32 cellular contexts compared by ENCODE assay signal in genomic region chr10:93064874-93065660, GRCh38. TPM values are rescaled to one million over a fixed set of nuclear protein-coding genes. Genes with fewer than 3 reads are reported as not detected.
DNase-seq lines count a peak whose midpoint lies in the region; ATAC-seq and TF ChIP-seq lines count a peak whose summit lies in the region.
"Had no signal": no experiment of that assay in that cellular context is flagged by ENCODE, and none has a peak within 500 bp of the region (broad histone marks: within the 10 kb centered on the region; RNA-seq: fewer than 3 reads in every experiment).

No MANE protein-coding gene starts in this region.

- H3K9me3 Mint-ChIP-seq in natural killer cell (no peaks in the 10 kb centered on the region), mesothelial cell of epicardium (no peaks in the 10 kb centered on the region)
- no peaks in the 10 kb centered on the region for H3K9me3 Mint-ChIP-seq in natural killer cell treated with Interleukin-12 subunit alpha and Interleukin-12 subunit beta and Interleukin-15 and Interleukin-18, amount 100 ng/mL, for 72 hours
- H3K9me3 Mint-ChIP-seq: activated T-cell treated with anti-CD3 and anti-CD28 coated beads, Interleukin-2, amount 50 U/mL, for 24 hours had no signal

- in situ Hi-C loops in mammary epithelial cell (cut with MboI; ENCODE audit: low sequenced_read_pairs in 2 of 2): no loop called here

- peaks cover 5% of the 10 kb centered on the region for H4K20me1 ChIP-seq in mammary epithelial cell (ENCODE audit: insufficient read depth, low read length)

- no TSS peak for BruUV-seq in mammary epithelial cell (replicated peaks; lab: Mats Ljungman, UMichigan)

- WGBS in ectodermal cell, 2 experiments: 55 to 56% methylated on average over 11 to 12 of the region's 12 CpGs
- 89% methylated on average over 12 of the region's 12 CpGs for WGBS in mammary epithelial cell (ENCODE audit: low coverage, missing lambda C conversion rate)

- dilution Hi-C loops in mammary epithelial cell (cut with HindIII; ENCODE audit: low sequenced_read_pairs): loop anchor here (10.0 kb wide), 1 partner anchor 220 kb away; no protein-coding TSS in a partner anchor

- H3K9me3 ChIP-seq in ectodermal cell (ENCODE audit: control insufficient read depth, low read length): no peaks in the 10 kb centered on the region
- H3K9me3 ChIP-seq in mammary epithelial cell (replicated peaks; ENCODE audit: insufficient read depth, low read length): no peaks in the 10 kb centered on the region
- H3K9me3 ChIP-seq: adrenal gland, breast epithelium, colonic mucosa, left lung, prostate gland, suprapubic skin had no signal

- H2AFZ ChIP-seq in mammary epithelial cell (ENCODE audit: low read depth, low read length): no peak overlapping the region

- H3K4me1 ChIP-seq in ectodermal cell (ENCODE audit: control insufficient read depth, insufficient read depth, low read length) (peaks cover 6% of the 10 kb centered on the region), mammary epithelial cell (ENCODE audit: insufficient read depth, low read length) (peaks cover 23% of the 10 kb centered on the region), foreskin keratinocyte (no peaks in the 10 kb centered on the region)
- H3K4me1 ChIP-seq: BLaER1, prostate gland had no signal

- no peak overlapping the region for H3K4me2 ChIP-seq in mammary epithelial cell (ENCODE audit: insufficient read depth, low read depth, low read length)
- H3K4me2 ChIP-seq: BLaER1 had no signal

- ATAC-seq in natural killer cell (no peak), GM21717 (IDR thresholded peaks at IDR 0.05; ENCODE audit: unreplicated experiment) (no peak), foreskin keratinocyte (no peak)
- ATAC-seq in natural killer cell treated with Interleukin-12 subunit alpha and Interleukin-12 subunit beta and Interleukin-15 and Interleukin-18, amount 100 ng/mL, for 72 hours: no peak
- ATAC-seq: left lung had no signal

- TF ChIP-seq CTCF in natural killer cell (IDR thresholded peaks at IDR 0.05): no peak
- no peak for TF ChIP-seq CTCF in mesothelial cell of epicardium (IDR thresholded peaks at IDR 0.05; ENCODE audit: unreplicated experiment)
- TF ChIP-seq CTCF in mammary epithelial cell (conservative IDR thresholded peaks at IDR 0.05 in 1 of 2, IDR thresholded peaks at IDR 0.05 in 1 of 2; ENCODE audit: extremely low read depth in 1 of 2, insufficient read depth in 1 of 2, low read depth in 1 of 2, low read length in 2 of 2): no peak
- TF ChIP-seq CTCF in foreskin keratinocyte (conservative IDR thresholded peaks at IDR 0.05): no peak

- no peaks in the 10 kb centered on the region for H3K36me3 Mint-ChIP-seq in natural killer cell
- H3K36me3 Mint-ChIP-seq in natural killer cell treated with Interleukin-12 subunit alpha and Interleukin-12 subunit beta and Interleukin-15 and Interleukin-18, amount 100 ng/mL, for 72 hours: no peaks in the 10 kb centered on the region
- peaks cover 3% of the 10 kb centered on the region for H3K36me3 Mint-ChIP-seq in mesothelial cell of epicardium

- no peak overlapping the region for H3K27ac ChIP-seq in ectodermal cell (ENCODE audit: insufficient read depth, low read depth, low read length, poor library complexity, severe bottlenecking)
- no peak overlapping the region for H3K27ac ChIP-seq in mammary epithelial cell (ENCODE audit: insufficient read depth, low read depth, low read length)
- H3K27ac ChIP-seq in foreskin keratinocyte: no peak overlapping the region
- H3K27ac ChIP-seq: adrenal gland, BLaER1, breast epithelium, colonic mucosa, left lung, prostate gland, skin epidermis, suprapubic skin had no signal

- H3K4me3 Mint-ChIP-seq in natural killer cell: peak overlapping the region; percentile 14
- no peak overlapping the region for H3K4me3 Mint-ChIP-seq in natural killer cell treated with Interleukin-12 subunit alpha and Interleukin-12 subunit beta and Interleukin-15 and Interleukin-18, amount 100 ng/mL, for 72 hours
- peak overlapping the region; percentile 67 for H3K4me3 Mint-ChIP-seq in mesothelial cell of epicardium
- H3K4me3 Mint-ChIP-seq: activated T-cell treated with anti-CD3 and anti-CD28 coated beads, Interleukin-2, amount 50 U/mL, for 24 hours had no signal

- H3K9ac ChIP-seq in mammary epithelial cell (ENCODE audit: insufficient read depth, low read length): no peak overlapping the region
- H3K9ac ChIP-seq: BLaER1 had no signal

- no peaks in the 10 kb centered on the region for H3K79me2 ChIP-seq in mammary epithelial cell (ENCODE audit: insufficient read depth, low read length)

- H3K27me3 Mint-ChIP-seq in natural killer cell (ENCODE audit: low read depth in 2 of 2) (peaks cover 39 to 61% of the 10 kb centered on the region in 2 donors), mesothelial cell of epicardium (ENCODE audit: low read depth) (peaks cover 85% of the 10 kb centered on the region)
- peaks cover 52 to 57% of the 10 kb centered on the region in 2 donors for H3K27me3 Mint-ChIP-seq in natural killer cell treated with Interleukin-12 subunit alpha and Interleukin-12 subunit beta and Interleukin-15 and Interleukin-18, amount 100 ng/mL, for 72 hours

- CTCF ChIA-PET in mammary epithelial cell (lab: Charles Lee; ENCODE audit: low non-redundant PET): no interaction called here

- no peak for DNase-seq in natural killer cell
- DNase-seq in natural killer cell treated with Interleukin-12 subunit alpha and Interleukin-12 subunit beta and Interleukin-15 and Interleukin-18, amount 100 ng/mL, for 72 hours (ENCODE audit: low spot score): no peak
- DNase-seq in mesothelial cell of epicardium (ENCODE audit: low spot score in 2 of 2, unreplicated experiment in 2 of 2): no peak
- DNase-seq in NCI-H1436 (lab: John Stamatoyannopoulos, UW): no peak
- no peak for DNase-seq in mammary epithelial cell
- DNase-seq in foreskin keratinocyte: no peak
- DNase-seq: ACHN; activated CD4-positive, alpha-beta T cell treated with anti-CD3 and anti-CD28 coated beads for 48 hours; activated T-cell treated with anti-CD3 and anti-CD28 coated beads, Interleukin-2, amount 50 U/mL, for 24 hours; adrenal gland; colonic mucosa; COR-L47; DMS79 treated with DMSO at 0.1 percent for 48 hours; HCEC 1CT; immature natural killer cell; midbrain; NCI-H187; stimulated activated CD4-positive, alpha-beta T cell treated with anti-CD3 and anti-CD28 coated beads, Interleukin-1b, Interleukin-23, amount 100 ng/mL, for 48 hours had no signal

- intact Hi-C loops in natural killer cell (cut with micrococcal nuclease) (no loop called here), mammary epithelial cell (cut with micrococcal nuclease) (no loop called here)

- H3K27me3 ChIP-seq in ectodermal cell (ENCODE audit: control insufficient read depth, insufficient read depth, low read length, poor library complexity, severe bottlenecking) (peaks cover 100% of the 10 kb centered on the region), mammary epithelial cell (ENCODE audit: insufficient read depth, low read length) (peaks cover 52% of the 10 kb centered on the region), foreskin keratinocyte (peaks cover 100% of the 10 kb centered on the region)

- H3K36me3 ChIP-seq in ectodermal cell (ENCODE audit: control insufficient read depth, insufficient read depth, low read length) (no peaks in the 10 kb centered on the region), mammary epithelial cell (ENCODE audit: insufficient read depth, low read length) (no peaks in the 10 kb centered on the region)
- H3K36me3 ChIP-seq: adrenal gland, breast epithelium, colonic mucosa, prostate gland, suprapubic skin had no signal

- H3K4me1 Mint-ChIP-seq in natural killer cell: peaks cover 13 to 14% of the 10 kb centered on the region in 2 donors
- peaks cover 9 to 13% of the 10 kb centered on the region in 2 donors for H3K4me1 Mint-ChIP-seq in natural killer cell treated with Interleukin-12 subunit alpha and Interleukin-12 subunit beta and Interleukin-15 and Interleukin-18, amount 100 ng/mL, for 72 hours (ENCODE audit: low read depth in 2 of 2)
- H3K4me1 Mint-ChIP-seq in mesothelial cell of epicardium: peaks cover 23% of the 10 kb centered on the region

- H3K4me3 ChIP-seq in ectodermal cell (ENCODE audit: insufficient read depth, low read depth, low read length): peak overlapping the region; percentile 31
- H3K4me3 ChIP-seq in mammary epithelial cell (replicated peaks in 1 of 3; ENCODE audit: insufficient read depth in 1 of 3, low read depth in 2 of 3, low read length in 3 of 3): no peak overlapping the region
- H3K4me3 ChIP-seq: adrenal gland, BLaER1, colonic mucosa, left lung, skin epidermis had no signal

- H3K27ac Mint-ChIP-seq in natural killer cell (no peak overlapping the region), mesothelial cell of epicardium (no peak overlapping the region)
- no peak overlapping the region for H3K27ac Mint-ChIP-seq in natural killer cell treated with Interleukin-12 subunit alpha and Interleukin-12 subunit beta and Interleukin-15 and Interleukin-18, amount 100 ng/mL, for 72 hours
- H3K27ac Mint-ChIP-seq: activated T-cell treated with anti-CD3 and anti-CD28 coated beads, Interleukin-2, amount 50 U/mL, for 24 hours; immature natural killer cell had no signal

RNA-seq across cellular contexts. Expression of gene CYP26C1, which starts 4.5 kb away (rescaled TPM):
- total RNA-seq in natural killer cell (under 1 TPM in 1 of 3 donors, not detected in 2; 0.09 TPM), mesothelial cell of epicardium (0.38 to 0.60 TPM (median 0.44 TPM) in 3 replicates), mammary epithelial cell (not detected), foreskin keratinocyte (not detected in 2 replicates)
- total RNA-seq in natural killer cell treated with Interleukin-12 subunit alpha and Interleukin-12 subunit beta and Interleukin-15 and Interleukin-18, amount 100 ng/mL, for 72 hours: under 1 TPM in 1 of 2 donors, not detected in 1; 0.07 TPM
- polyA plus RNA-seq in ectodermal cell (2013, experiment 1 of 4): 76.8 TPM
- polyA plus RNA-seq in ectodermal cell (2013, experiment 2 of 4): 47.8 TPM
- 56.7 TPM for polyA plus RNA-seq in ectodermal cell (2013, experiment 3 of 4)
- polyA plus RNA-seq in ectodermal cell (2013, experiment 4 of 4): 56.4 TPM
- polyA plus RNA-seq in mammary epithelial cell (0.02 TPM), foreskin keratinocyte (not detected in 2 replicates)
- not detected for polyA minus RNA-seq in mammary epithelial cell
- total RNA-seq: colonic mucosa; LHCN-M2; RPMI7951; SK-MEL-5; T-helper 2 cell treated with Interferon-gamma antibody and Interleukin-4, amounts not matched to agents 100 ng/mL and 5 ng/mL, for 36 hours; urinary bladder had no signal
- polyA plus RNA-seq: urinary bladder had no signal

RNA-seq across cellular contexts. Expression of gene CYP26A1, which starts 8.6 kb away (rescaled TPM):
- total RNA-seq in natural killer cell (not detected), mesothelial cell of epicardium (70.6 to 76.5 TPM (median 76.0 TPM) in 3 replicates), mammary epithelial cell (not detected), foreskin keratinocyte (not detected in 2 replicates)
- total RNA-seq in natural killer cell treated with Interleukin-12 subunit alpha and Interleukin-12 subunit beta and Interleukin-15 and Interleukin-18, amount 100 ng/mL, for 72 hours: not detected
- polyA plus RNA-seq in ectodermal cell (2013, experiment 1 of 4): 60.5 TPM
- 28.7 TPM for polyA plus RNA-seq in ectodermal cell (2013, experiment 2 of 4)
- polyA plus RNA-seq in ectodermal cell (2013, experiment 3 of 4): 38.5 TPM
- 34.6 TPM for polyA plus RNA-seq in ectodermal cell (2013, experiment 4 of 4)
- polyA plus RNA-seq in mammary epithelial cell (not detected), foreskin keratinocyte (not detected in 2 replicates)
- polyA minus RNA-seq in mammary epithelial cell: not detected
- total RNA-seq: activated CD8-positive, alpha-beta memory T cell treated with anti-CD3 and anti-CD28 coated beads for 36 hours; colonic mucosa; prostate gland; RPMI7951; SK-MEL-5; T-helper 2 cell treated with Interferon-gamma antibody and Interleukin-4, amounts not matched to agents 100 ng/mL and 5 ng/mL, for 36 hours; urinary bladder had no signal
- polyA plus RNA-seq: immature natural killer cell, urinary bladder had no signal

Comparison
In these comparisons a context has a peak if more than half of its experiments do, and no peak if none do; other contexts are left out.
1. RNA of gene CYP26A1, which starts 8.6 kb away (total RNA-seq): 70.6 to 76.5 TPM in mesothelial cell of epicardium; not detected in natural killer cell, not detected in natural killer cell treated with Interleukin-12 subunit alpha and Interleukin-12 subunit beta and Interleukin-15 and Interleukin-18, amount 100 ng/mL, for 72 hours, not detected in mammary epithelial cell and not detected in foreskin keratinocyte; every median in the first group is over 10 times any median in the second.